In the genomic region with DNA sequence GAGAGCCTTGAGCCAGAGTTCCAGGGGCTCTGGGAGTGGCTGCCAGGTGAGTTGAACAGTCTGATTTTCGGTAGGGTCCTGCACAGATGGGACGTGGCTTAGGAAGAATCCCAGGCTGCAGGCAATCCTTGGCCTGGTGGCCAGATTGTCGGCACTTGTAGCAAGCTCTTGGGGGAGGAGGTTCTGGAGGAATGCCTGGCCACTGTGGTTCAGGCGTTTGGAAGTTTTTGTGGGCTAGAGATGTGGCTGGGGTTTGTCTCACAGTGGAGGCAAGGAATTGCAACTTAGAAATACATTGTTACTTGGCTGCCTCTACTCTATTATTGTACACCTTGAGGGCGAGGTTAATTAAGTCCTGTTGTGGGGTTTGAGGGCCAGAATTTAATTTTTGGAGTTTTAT, we compare ENCODE assay signal across 1 cellular context. TPM values are rescaled to one million over a fixed set of nuclear protein-coding genes. Genes with fewer than 3 reads are reported as not detected.
"Had no signal": no experiment of that assay in that cellular context is flagged by ENCODE, and none has a peak within 500 bp of the region (broad histone marks: within the 10 kb centered on the region; RNA-seq: fewer than 3 reads in every experiment).

No MANE protein-coding gene starts in this region.

RNA-seq across cellular contexts. Expression of a gene that starts 57.0 kb away (rescaled TPM):
- total RNA-seq: natural killer cell treated with Interleukin-12 subunit alpha and Interleukin-12 subunit beta and Interleukin-15 and Interleukin-18, amount 100 ng/mL, for 72 hours had no signal
